2 cellular contexts compared by ENCODE assay signal in genomic region chr3:53703630-53704362, GRCh38.
TF ChIP-seq lines count a peak whose summit lies in the region.

No MANE protein-coding gene starts in this region.

TF ChIP-seq in HEK293, 187 proteins besides CTCF, POLR2A, EP300 and RAD21:
- TF ChIP-seq ZNF138 (tag by site-specific recombination; IDR thresholded peaks at IDR 0.05; ENCODE audit: borderline replicate concordance) = no peak
- TF ChIP-seq ZNF19 (tag by site-specific recombination; IDR thresholded peaks at IDR 0.05; ENCODE audit: low read depth) = no peak
- no peak for TF ChIP-seq ZBTB17 (tag by site-specific recombination; IDR thresholded peaks at IDR 0.05)
- TF ChIP-seq ZNF645 (tag by site-specific recombination; IDR thresholded peaks at IDR 0.05) = no peak
- TF ChIP-seq ZNF843 (tag by site-specific recombination; IDR thresholded peaks at IDR 0.05) = no peak
- no peak for TF ChIP-seq ZNF473 (tag by site-specific recombination; IDR thresholded peaks at IDR 0.05)
- no peak for TF ChIP-seq ZNF324 (tag by site-specific recombination; IDR thresholded peaks at IDR 0.05)
- no peak for TF ChIP-seq ZNF48 (tag by site-specific recombination; IDR thresholded peaks at IDR 0.05)
- no peak for TF ChIP-seq ZNF292 (tag by site-specific recombination; IDR thresholded peaks at IDR 0.05; ENCODE audit: borderline replicate concordance, low read depth)
- no peak for TF ChIP-seq ZNF585B (tag by site-specific recombination; IDR thresholded peaks at IDR 0.05)
- no peak for TF ChIP-seq ZBTB49 (tag by site-specific recombination; IDR thresholded peaks at IDR 0.05; ENCODE audit: low read depth)
- no peak for TF ChIP-seq ZBTB8A (tag by site-specific recombination; IDR thresholded peaks at IDR 0.05)

TF ChIP-seq in H1, 55 proteins besides CTCF, POLR2A, EP300 and RAD21:
- TF ChIP-seq CBX5 (IDR thresholded peaks at IDR 0.05; ENCODE audit: low read depth, low read length) (no peak), HDAC2 (IDR thresholded peaks at IDR 0.05; ENCODE audit: borderline replicate concordance in 1 of 2, low read depth in 2 of 2, low read length in 2 of 2) (no peak), SAP30 (IDR thresholded peaks at IDR 0.05; ENCODE audit: insufficient read depth, insufficient replicate concordance, low read length) (no peak), SIRT6 (IDR thresholded peaks at IDR 0.05; ENCODE audit: low read length) (no peak), SP2 (IDR thresholded peaks at IDR 0.05; ENCODE audit: low read length) (no peak), E2F6 (IDR thresholded peaks at IDR 0.05) (no peak), CEBPB (IDR thresholded peaks at IDR 0.05; ENCODE audit: low read depth, low read length) (no peak), SP1 (IDR thresholded peaks at IDR 0.05; ENCODE audit: low read depth, low read length) (no peak), MAFK (IDR thresholded peaks at IDR 0.05; ENCODE audit: low read depth, low read length) (no peak), ASH2L (IDR thresholded peaks at IDR 0.05; ENCODE audit: low read length) (no peak)
